ENCODE assay signal across 8 cellular contexts in genomic region chr21:37207441-37208009, GRCh38. TPM values are rescaled to one million over a fixed set of nuclear protein-coding genes. Genes with fewer than 3 reads are reported as not detected.
DNase-seq lines count a peak whose midpoint lies in the region; ATAC-seq and TF ChIP-seq lines count a peak whose summit lies in the region.

No MANE protein-coding gene starts in this region.

- peak overlapping the region; percentile 50 for H3K4me3 Mint-ChIP-seq in activated T-helper 17 cell treated with anti-CD3 and anti-CD28 coated beads, Interleukin-2, amount 50 U/mL, for 72 hours

- H3K4me1 Mint-ChIP-seq in activated T-helper 17 cell treated with anti-CD3 and anti-CD28 coated beads, Interleukin-2, amount 50 U/mL, for 72 hours = peaks cover 16% of the 10 kb centered on the region

- no peak for TF ChIP-seq POLR2A in erythroblast (IDR thresholded peaks at IDR 0.05; ENCODE audit: low read length)

- DNase-seq in GM10248 (ENCODE audit: extremely low spot score) = peak; percentile 67
- DNase-seq in left colon = no peak
- no peak for DNase-seq in NCI-H1417 (lab: John Stamatoyannopoulos, UW)
- no peak for DNase-seq in NCI-H128 (lab: John Stamatoyannopoulos, UW; ENCODE audit: unreplicated experiment)
- DNase-seq in erythroblast (lab: John Stamatoyannopoulos, UW) = no peak

- H3K27me3 Mint-ChIP-seq in activated T-helper 17 cell treated with anti-CD3 and anti-CD28 coated beads, Interleukin-2, amount 50 U/mL, for 72 hours = no peaks in the 10 kb centered on the region

- ATAC-seq in GM19438 (IDR thresholded peaks at IDR 0.05; ENCODE audit: low read depth, unreplicated experiment) (peak; percentile 42), HG03442 (IDR thresholded peaks at IDR 0.05; ENCODE audit: unreplicated experiment) (peak; percentile 56), left colon (peak; percentile 48)
- ATAC-seq in activated T-helper 17 cell treated with anti-CD3 and anti-CD28 coated beads, Interleukin-2, amount 50 U/mL, for 72 hours (replicated peaks) = peak; percentile 76

- peak overlapping the region; percentile 74 for H3K27ac Mint-ChIP-seq in activated T-helper 17 cell treated with anti-CD3 and anti-CD28 coated beads, Interleukin-2, amount 50 U/mL, for 72 hours

- no peak for TF ChIP-seq CTCF in GM10248 (IDR thresholded peaks at IDR 0.05; ENCODE audit: control extremely low read depth, extremely low read depth, low read depth, missing control alignments)

- no peaks in the 10 kb centered on the region for H3K9me3 Mint-ChIP-seq in activated T-helper 17 cell treated with anti-CD3 and anti-CD28 coated beads, Interleukin-2, amount 50 U/mL, for 72 hours

- H3K36me3 Mint-ChIP-seq in activated T-helper 17 cell treated with anti-CD3 and anti-CD28 coated beads, Interleukin-2, amount 50 U/mL, for 72 hours (ENCODE audit: low read depth) = peaks cover 11% of the 10 kb centered on the region

- CTCF ChIA-PET in GM10248 (lab: Yijun Ruan, JAX) = interaction anchor here (0.8 to 3.1 kb wide), 5 partner anchors 11 to 25 kb away, joined by 3 to 22 read pairs (median 7); no protein-coding TSS in a partner anchor

- POLR2A ChIA-PET in GM10248 (lab: Yijun Ruan, JAX) = no interaction called here

- intact Hi-C loops in left colon (cut with DNase I, micrococcal nuclease) = no loop called here

RNA-seq across cellular contexts. Expression of gene VPS26C, which starts 59.6 kb away (rescaled TPM):
- total RNA-seq in activated T-helper 17 cell treated with anti-CD3 and anti-CD28 coated beads, Interleukin-2, amount 50 U/mL, for 72 hours = 10 to 100 TPM; 72.1 to 78.5 TPM
- total RNA-seq in left colon = 10 to 100 TPM; 67.8 to 69.6 TPM
